Comparison of ENCODE assay signal across 17 cellular contexts in genomic region chr4:22099896-22100295, GRCh38.
DNase-seq lines count a peak whose midpoint lies in the region; ATAC-seq and TF ChIP-seq lines count a peak whose summit lies in the region.
"Had no signal": no experiment of that assay in that cellular context is flagged by ENCODE, and none has a peak within 500 bp of the region (broad histone marks: within the 10 kb centered on the region; RNA-seq: fewer than 3 reads in every experiment).

No MANE protein-coding gene starts in this region.

- no peak for DNase-seq in activated T-cell treated with anti-CD3 and anti-CD28 coated beads, Interleukin-2, amount 50 U/mL, for 4 hours
- no peak for DNase-seq in activated T-cell treated with anti-CD3 and anti-CD28 coated beads, Interleukin-2, amount 50 U/mL, for 1 hour
- DNase-seq in activated CD8-positive, alpha-beta T cell treated with anti-CD3 and anti-CD28 coated beads, Interleukin-2, amount 10 ng/mL, durations not matched to agents 7 days and 5 days: peak; percentile 43
- DNase-seq in fibroblast of villous mesenchyme (ENCODE audit: low read depth) (peak; percentile 36), HT-29 (ENCODE audit: low spot score) (no peak), posterior vena cava (ENCODE audit: low spot score) (no peak)
- DNase-seq in stimulated activated naive CD8-positive, alpha-beta T cell treated with anti-CD3 and anti-CD28 coated beads, Interleukin-15, Interleukin-2, amounts not matched to agents 100 U/mL and 50 U/mL, for 24 hours: no peak
- DNase-seq: activated naive CD4-positive, alpha-beta T cell treated with anti-CD3 and anti-CD28 coated beads, Interleukin-2, amount 10 ng/mL, durations not matched to agents 7 days and 5 days; colonic mucosa; erythroblast; NCI-H1092 treated with DMSO at 0.1 percent for 48 hours; NCI-H446 treated with DMSO at 0.1 percent for 48 hours; stimulated activated CD4-positive, alpha-beta T cell treated with anti-CD3 and anti-CD28 coated beads, Interleukin-4, amount 100 ng/mL, for 4 hours had no signal

- intact Hi-C loops in posterior vena cava (cut with DNase I): no loop called here

- CTCF ChIA-PET in activated CD8-positive, alpha-beta T cell treated with anti-CD3 and anti-CD28 coated beads, Interleukin-2, amount 10 ng/mL, durations not matched to agents 7 days and 5 days (lab: Charles Lee): interaction anchor here (1.2 kb wide), 1 partner anchor 310 kb away, joined by 3 read pairs; no protein-coding TSS in a partner anchor

- ATAC-seq in activated T-cell treated with anti-CD3 and anti-CD28 coated beads, Interleukin-2, amount 50 U/mL, for 4 hours: peak; percentile 38 to 55
- ATAC-seq in activated CD8-positive, alpha-beta T cell treated with anti-CD3 and anti-CD28 coated beads, Interleukin-2, amount 10 ng/mL, durations not matched to agents 7 days and 5 days: peak; percentile 79
- peak; percentile 69 for ATAC-seq in stimulated activated naive CD8-positive, alpha-beta T cell treated with anti-CD3 and anti-CD28 coated beads, Interleukin-15, Interleukin-2, amounts not matched to agents 100 U/mL and 50 U/mL, for 24 hours
- no peak for ATAC-seq in stimulated activated memory B cell treated with anti-CD40 and anti-IgM and Interleukin-4, amounts not matched to agents 10 μg/mL and 1 μg/mL and 100 μg/mL, for 72 hours
- ATAC-seq: HepG2, sciatic nerve had no signal

- no peak overlapping the region for H3K4me3 ChIP-seq in fibroblast of villous mesenchyme (ENCODE audit: low read depth, low read length)
- H3K4me3 ChIP-seq: colonic mucosa, neural progenitor cell had no signal

- H3K4me3 Mint-ChIP-seq in activated T-cell treated with anti-CD3 and anti-CD28 coated beads, Interleukin-2, amount 50 U/mL, for 4 hours: no peak overlapping the region
- no peak overlapping the region for H3K4me3 Mint-ChIP-seq in activated CD8-positive, alpha-beta T cell treated with anti-CD3 and anti-CD28 coated beads, Interleukin-2, amount 10 ng/mL, durations not matched to agents 7 days and 5 days
- no peak overlapping the region for H3K4me3 Mint-ChIP-seq in stimulated activated memory B cell treated with anti-CD40 and anti-IgM and Interleukin-4, amounts not matched to agents 10 μg/mL and 1 μg/mL and 100 μg/mL, for 72 hours
- H3K4me3 Mint-ChIP-seq: activated naive CD4-positive, alpha-beta T cell treated with anti-CD3 and anti-CD28 coated beads, Interleukin-2, amount 10 ng/mL, durations not matched to agents 7 days and 5 days; neural progenitor cell had no signal

- no peaks in the 10 kb centered on the region for H3K36me3 Mint-ChIP-seq in activated T-cell treated with anti-CD3 and anti-CD28 coated beads, Interleukin-2, amount 50 U/mL, for 4 hours (ENCODE audit: insufficient read depth)
- no peaks in the 10 kb centered on the region for H3K36me3 Mint-ChIP-seq in activated CD8-positive, alpha-beta T cell treated with anti-CD3 and anti-CD28 coated beads, Interleukin-2, amount 10 ng/mL, durations not matched to agents 7 days and 5 days (ENCODE audit: low read depth)
- H3K36me3 Mint-ChIP-seq in stimulated activated memory B cell treated with anti-CD40 and anti-IgM and Interleukin-4, amounts not matched to agents 10 μg/mL and 1 μg/mL and 100 μg/mL, for 72 hours: no peaks in the 10 kb centered on the region
- H3K36me3 Mint-ChIP-seq: activated naive CD4-positive, alpha-beta T cell treated with anti-CD3 and anti-CD28 coated beads, Interleukin-2, amount 10 ng/mL, durations not matched to agents 7 days and 5 days; neural progenitor cell had no signal

- H3K4me1 Mint-ChIP-seq in activated T-cell treated with anti-CD3 and anti-CD28 coated beads, Interleukin-2, amount 50 U/mL, for 4 hours (ENCODE audit: low read depth): no peaks in the 10 kb centered on the region
- peaks cover 14% of the 10 kb centered on the region for H3K4me1 Mint-ChIP-seq in activated CD8-positive, alpha-beta T cell treated with anti-CD3 and anti-CD28 coated beads, Interleukin-2, amount 10 ng/mL, durations not matched to agents 7 days and 5 days (ENCODE audit: low read depth)
- H3K4me1 Mint-ChIP-seq in stimulated activated memory B cell treated with anti-CD40 and anti-IgM and Interleukin-4, amounts not matched to agents 10 μg/mL and 1 μg/mL and 100 μg/mL, for 72 hours: no peaks in the 10 kb centered on the region
- H3K4me1 Mint-ChIP-seq: activated naive CD4-positive, alpha-beta T cell treated with anti-CD3 and anti-CD28 coated beads, Interleukin-2, amount 10 ng/mL, durations not matched to agents 7 days and 5 days; neural progenitor cell had no signal

- H3K9me3 Mint-ChIP-seq in activated T-cell treated with anti-CD3 and anti-CD28 coated beads, Interleukin-2, amount 50 U/mL, for 4 hours: no peaks in the 10 kb centered on the region
- H3K9me3 Mint-ChIP-seq in activated CD8-positive, alpha-beta T cell treated with anti-CD3 and anti-CD28 coated beads, Interleukin-2, amount 10 ng/mL, durations not matched to agents 7 days and 5 days (ENCODE audit: insufficient read depth): no peaks in the 10 kb centered on the region
- no peaks in the 10 kb centered on the region for H3K9me3 Mint-ChIP-seq in stimulated activated memory B cell treated with anti-CD40 and anti-IgM and Interleukin-4, amounts not matched to agents 10 μg/mL and 1 μg/mL and 100 μg/mL, for 72 hours
- H3K9me3 Mint-ChIP-seq: activated naive CD4-positive, alpha-beta T cell treated with anti-CD3 and anti-CD28 coated beads, Interleukin-2, amount 10 ng/mL, durations not matched to agents 7 days and 5 days; neural progenitor cell had no signal

- H3K27ac Mint-ChIP-seq in activated CD8-positive, alpha-beta T cell treated with anti-CD3 and anti-CD28 coated beads, Interleukin-2, amount 10 ng/mL, durations not matched to agents 7 days and 5 days: peak overlapping the region; percentile 32
- H3K27ac Mint-ChIP-seq in stimulated activated memory B cell treated with anti-CD40 and anti-IgM and Interleukin-4, amounts not matched to agents 10 μg/mL and 1 μg/mL and 100 μg/mL, for 72 hours: no peak overlapping the region
- H3K27ac Mint-ChIP-seq: activated naive CD4-positive, alpha-beta T cell treated with anti-CD3 and anti-CD28 coated beads, Interleukin-2, amount 10 ng/mL, durations not matched to agents 7 days and 5 days; neural progenitor cell had no signal

- no peaks in the 10 kb centered on the region for H3K27me3 Mint-ChIP-seq in activated T-cell treated with anti-CD3 and anti-CD28 coated beads, Interleukin-2, amount 50 U/mL, for 4 hours (ENCODE audit: low read depth)
- no peaks in the 10 kb centered on the region for H3K27me3 Mint-ChIP-seq in activated CD8-positive, alpha-beta T cell treated with anti-CD3 and anti-CD28 coated beads, Interleukin-2, amount 10 ng/mL, durations not matched to agents 7 days and 5 days (ENCODE audit: low read depth)
- no peaks in the 10 kb centered on the region for H3K27me3 Mint-ChIP-seq in stimulated activated memory B cell treated with anti-CD40 and anti-IgM and Interleukin-4, amounts not matched to agents 10 μg/mL and 1 μg/mL and 100 μg/mL, for 72 hours
- H3K27me3 Mint-ChIP-seq: activated naive CD4-positive, alpha-beta T cell treated with anti-CD3 and anti-CD28 coated beads, Interleukin-2, amount 10 ng/mL, durations not matched to agents 7 days and 5 days had no signal

- TF ChIP-seq CTCF in fibroblast of villous mesenchyme (IDR thresholded peaks at IDR 0.05; ENCODE audit: insufficient read depth, low read depth, low read length): no peak

- POLR2A ChIA-PET in activated CD8-positive, alpha-beta T cell treated with anti-CD3 and anti-CD28 coated beads, Interleukin-2, amount 10 ng/mL, durations not matched to agents 7 days and 5 days (lab: Charles Lee): no interaction called here

Comparison
In these comparisons a context has a peak if more than half of its experiments do, and no peak if none do; other contexts are left out.
1. DNase-seq: peak in activated CD8-positive, alpha-beta T cell treated with anti-CD3 and anti-CD28 coated beads, Interleukin-2, amount 10 ng/mL, durations not matched to agents 7 days and 5 days (single experiment) and fibroblast of villous mesenchyme (single experiment); none in activated T-cell treated with anti-CD3 and anti-CD28 coated beads, Interleukin-2, amount 50 U/mL, for 4 hours (single experiment), activated T-cell treated with anti-CD3 and anti-CD28 coated beads, Interleukin-2, amount 50 U/mL, for 1 hour (single experiment), stimulated activated naive CD8-positive, alpha-beta T cell treated with anti-CD3 and anti-CD28 coated beads, Interleukin-15, Interleukin-2, amounts not matched to agents 100 U/mL and 50 U/mL, for 24 hours (single experiment), HT-29 (single experiment) and posterior vena cava (single experiment).